Comparison of ENCODE assay signal across 9 cellular contexts in genomic region chr5:150625164-150625535, GRCh38. TPM values are rescaled to one million over a fixed set of nuclear protein-coding genes. Genes with fewer than 3 reads are reported as not detected.
DNase-seq lines count a peak whose midpoint lies in the region; TF ChIP-seq lines count a peak whose summit lies in the region.
"Had no signal": no experiment of that assay in that cellular context is flagged by ENCODE, and none has a peak within 500 bp of the region (broad histone marks: within the 10 kb centered on the region; RNA-seq: fewer than 3 reads in every experiment).

No MANE protein-coding gene starts in this region.

- H3K4me3 ChIP-seq in HAP-1 (peak overlapping the region; percentile 36), brain microvascular endothelial cell (ENCODE audit: low read depth, low read length) (peak overlapping the region; percentile 55), kidney epithelial cell (ENCODE audit: low read depth, low read length) (peak overlapping the region; percentile 55), spleen (peak overlapping the region; percentile 55 to 84 (median 64))

- H3K4me1 ChIP-seq in HAP-1 (peaks cover 6% of the 10 kb centered on the region), spleen (peaks cover 24 to 79% (median 63%) of the 10 kb centered on the region in 6 donors)

- DNase-seq in HAP-1 (ENCODE audit: low spot score in 2 of 2): no peak
- no peak for DNase-seq in brain microvascular endothelial cell
- DNase-seq in kidney epithelial cell (ENCODE audit: low read depth): no peak
- DNase-seq in spleen: peak; percentile 85
- DNase-seq in inferior parietal cortex (ENCODE audit: extremely low spot score): no peak
- no peak for DNase-seq in HEK293T (ENCODE audit: extremely low spot score)
- DNase-seq in activated naive CD4-positive, alpha-beta T cell treated with Interleukin-2 at 50 U/mL for 16 hours: no peak
- no peak for DNase-seq in nephron progenitor cell

- H3K9me3 ChIP-seq in HAP-1 (no peaks in the 10 kb centered on the region), spleen (no peaks in the 10 kb centered on the region)

- no peaks in the 10 kb centered on the region for H3K36me3 Mint-ChIP-seq in nephron progenitor cell (ENCODE audit: low read depth)
- H3K36me3 Mint-ChIP-seq: activated naive CD4-positive, alpha-beta T cell treated with anti-CD3 and anti-CD28 coated beads, Interleukin-2, amount 10 ng/mL, durations not matched to agents 7 days and 5 days had no signal

- no peak for TF ChIP-seq POLR2A in spleen (IDR thresholded peaks at IDR 0.05)

- H3K27me3 Mint-ChIP-seq in nephron progenitor cell (ENCODE audit: low read depth, poor library complexity): peaks cover 25% of the 10 kb centered on the region

- H3K27ac Mint-ChIP-seq in nephron progenitor cell: no peak overlapping the region
- H3K27ac Mint-ChIP-seq: activated naive CD4-positive, alpha-beta T cell treated with anti-CD3 and anti-CD28 coated beads, Interleukin-2, amount 10 ng/mL, durations not matched to agents 7 days and 5 days had no signal

- TF ChIP-seq CTCF in brain microvascular endothelial cell (IDR thresholded peaks at IDR 0.05; ENCODE audit: low read depth, low read length, missing control alignments): no peak
- TF ChIP-seq CTCF in kidney epithelial cell (IDR thresholded peaks at IDR 0.05; ENCODE audit: insufficient read depth, low read length, poor library complexity, severe bottlenecking): no peak
- TF ChIP-seq CTCF in spleen (IDR thresholded peaks at IDR 0.05 in 8 of 11, conservative IDR thresholded peaks at IDR 0.05 in 3 of 11): no peak
- no peak for TF ChIP-seq CTCF in nephron progenitor cell (IDR thresholded peaks at IDR 0.05)

- in situ Hi-C loops in HAP-1 (cut with MboI; ENCODE audit: low sequenced_read_pairs): no loop called here
- in situ Hi-C loops in brain microvascular endothelial cell (cut with HindIII; ENCODE audit: low pct_ligation_motif_present, low sequenced_read_pairs): no loop called here

- POLR2A ChIA-PET in HEK293T (lab: Yijun Ruan, JAX): no interaction called here

- no peaks in the 10 kb centered on the region for H3K36me3 ChIP-seq in HAP-1 (replicated peaks)
- no peaks in the 10 kb centered on the region for H3K36me3 ChIP-seq in brain microvascular endothelial cell (replicated peaks)
- no peaks in the 10 kb centered on the region for H3K36me3 ChIP-seq in kidney epithelial cell (ENCODE audit: control insufficient read depth, insufficient read depth, low read length)
- no peaks in the 10 kb centered on the region for H3K36me3 ChIP-seq in spleen

- H3K9me3 Mint-ChIP-seq in nephron progenitor cell: no peaks in the 10 kb centered on the region
- H3K9me3 Mint-ChIP-seq: activated naive CD4-positive, alpha-beta T cell treated with anti-CD3 and anti-CD28 coated beads, Interleukin-2, amount 10 ng/mL, durations not matched to agents 7 days and 5 days had no signal

- intact Hi-C loops in spleen (cut with DNase I; ENCODE audit: low total_unique reads): no loop called here

- no peak overlapping the region for H3K4me3 Mint-ChIP-seq in nephron progenitor cell
- H3K4me3 Mint-ChIP-seq: activated naive CD4-positive, alpha-beta T cell treated with anti-CD3 and anti-CD28 coated beads, Interleukin-2, amount 10 ng/mL, durations not matched to agents 7 days and 5 days had no signal

- peaks cover 24% of the 10 kb centered on the region for H3K4me1 Mint-ChIP-seq in nephron progenitor cell

- no peaks in the 10 kb centered on the region for H3K27me3 ChIP-seq in HAP-1 (ENCODE audit: low read depth)
- H3K27me3 ChIP-seq in brain microvascular endothelial cell (replicated peaks): no peaks in the 10 kb centered on the region
- H3K27me3 ChIP-seq in kidney epithelial cell (ENCODE audit: control insufficient read depth, insufficient read depth, low read length): peaks cover 8% of the 10 kb centered on the region
- H3K27me3 ChIP-seq in spleen (replicated peaks in 1 of 7): peaks cover 0 to 22% (median 0%) of the 10 kb centered on the region in 7 donors

- CTCF ChIA-PET in HEK293T (lab: Yijun Ruan, JAX): no interaction called here

- WGBS in spleen, 5 donors: 24 to 32% (median 31%) methylated on average over 11 to 19 of the region's 19 CpGs

- no peak overlapping the region for H3K27ac ChIP-seq in brain microvascular endothelial cell
- H3K27ac ChIP-seq in spleen: peak overlapping the region; percentile 72 to 89 (median 85)

TF ChIP-seq in HEK293T, 16 proteins besides CTCF, POLR2A, EP300 and RAD21:
- no peak for TF ChIP-seq NFRKB (IDR thresholded peaks at IDR 0.05)
- no peak for TF ChIP-seq ARNT (IDR thresholded peaks at IDR 0.05)
- TF ChIP-seq FOXM1 (IDR thresholded peaks at IDR 0.05; ENCODE audit: borderline replicate concordance): no peak
- no peak for TF ChIP-seq SP1 (IDR thresholded peaks at IDR 0.05)
- no peak for TF ChIP-seq LEF1 (IDR thresholded peaks at IDR 0.05; ENCODE audit: borderline replicate concordance)
- TF ChIP-seq ZNF384 (IDR thresholded peaks at IDR 0.05): no peak
- no peak for TF ChIP-seq ELF4 (IDR thresholded peaks at IDR 0.05)
- TF ChIP-seq L3MBTL2 (conservative IDR thresholded peaks at IDR 0.05): no peak
- no peak for TF ChIP-seq TARDBP (IDR thresholded peaks at IDR 0.05)
- TF ChIP-seq HDGF (IDR thresholded peaks at IDR 0.05; ENCODE audit: borderline replicate concordance): no peak
- TF ChIP-seq, protein P1, sequence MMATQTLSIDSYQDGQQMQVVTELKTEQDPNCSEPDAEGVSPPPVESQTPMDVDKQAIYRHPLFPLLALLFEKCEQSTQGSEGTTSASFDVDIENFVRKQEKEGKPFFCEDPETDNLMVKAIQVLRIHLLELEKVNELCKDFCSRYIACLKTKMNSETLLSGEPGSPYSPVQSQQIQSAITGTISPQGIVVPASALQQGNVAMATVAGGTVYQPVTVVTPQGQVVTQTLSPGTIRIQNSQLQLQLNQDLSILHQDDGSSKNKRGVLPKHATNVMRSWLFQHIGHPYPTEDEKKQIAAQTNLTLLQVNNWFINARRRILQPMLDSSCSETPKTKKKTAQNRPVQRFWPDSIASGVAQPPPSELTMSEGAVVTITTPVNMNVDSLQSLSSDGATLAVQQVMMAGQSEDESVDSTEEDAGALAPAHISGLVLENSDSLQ (IDR thresholded peaks at IDR 0.05): no peak
- TF ChIP-seq BHLHE40 (IDR thresholded peaks at IDR 0.05; ENCODE audit: borderline replicate concordance): no peak
- TF ChIP-seq FOXK2 (IDR thresholded peaks at IDR 0.05): no peak
- no peak for TF ChIP-seq FOXA1 (IDR thresholded peaks at IDR 0.05)
- TF ChIP-seq CTBP1 (IDR thresholded peaks at IDR 0.05; ENCODE audit: borderline replicate concordance): no peak
- no peak for TF ChIP-seq SUZ12 (IDR thresholded peaks at IDR 0.05)

RNA-seq across cellular contexts. Expression of gene SYNPO, which starts 15.3 kb away (rescaled TPM):
- total RNA-seq in kidney epithelial cell: 3.4 and 4.0 TPM in 2 replicates
- 100 to 1,000 TPM in 2 of 7 donors, 10 to 100 TPM in 5; 38.9 to 133 (median 68.9) TPM for total RNA-seq in spleen
- 10 to 100 TPM in 1 of 3 donors, 1 to 10 TPM in 2; 6.9 to 28.0 (median 9.3) TPM for polyA plus RNA-seq in spleen

RNA-seq across cellular contexts. Expression of gene MYOZ3, which starts 35.9 kb away (rescaled TPM):
- total RNA-seq in kidney epithelial cell (1.5 and 4.6 TPM in 2 replicates), spleen (1 to 10 TPM in 3 of 7 donors, under 1 TPM in 3, not detected in 1; 0.26 to 1.2 (median 0.81) TPM)
- under 1 TPM; 0.04 to 0.32 (median 0.14) TPM for polyA plus RNA-seq in spleen
